Comparison of ENCODE assay signal across 18 cellular contexts in genomic region chr3:33954956-33955355, GRCh38.
A peak's percentile ranks its signal among the peaks of the same experiment; 100 is the strongest.
DNase-seq lines count a peak whose midpoint lies in the region; ATAC-seq, FAIRE-seq and TF ChIP-seq lines count a peak whose summit lies in the region.
"Had no signal": no experiment of that assay in that cellular context is flagged by ENCODE, and none has a peak within 500 bp of the region (broad histone marks: within the 10 kb centered on the region; RNA-seq: fewer than 3 reads in every experiment).

No MANE protein-coding gene starts in this region.

- TF ChIP-seq POLR2A in HepG2 (IDR thresholded peaks at IDR 0.05; ENCODE audit: insufficient read depth in 1 of 2, low read depth in 2 of 2, low read length in 2 of 2) (no peak), right lobe of liver (IDR thresholded peaks at IDR 0.05) (no peak), erythroblast (IDR thresholded peaks at IDR 0.05; ENCODE audit: low read length) (no peak)

- H3K27me3 Mint-ChIP-seq in activated T-cell treated with anti-CD3 and anti-CD28 coated beads, Interleukin-2, amount 50 U/mL, for 24 hours = no peaks in the 10 kb centered on the region
- peaks cover 0 to 10% of the 10 kb centered on the region in 2 donors for H3K27me3 Mint-ChIP-seq in CD8-positive, alpha-beta memory T cell
- H3K27me3 Mint-ChIP-seq: activated CD4-positive, alpha-beta T cell treated with anti-CD3 and anti-CD28 coated beads for 36 hours; dendritic cell treated with granulocyte-macrophage colony-stimulating factor and Interleukin-4, amounts not matched to agents 40 ng/mL and 50 ng/mL, for 4 days had no signal

- H3K4me3 Mint-ChIP-seq in stimulated activated effector memory CD8-positive, alpha-beta T cell treated with anti-CD3 and anti-CD28 coated beads, Interleukin-12 subunit alpha, Interleukin-12 subunit beta, amount 100 ng/mL, for 72 hours = no peak overlapping the region
- H3K4me3 Mint-ChIP-seq in activated T-cell treated with anti-CD3 and anti-CD28 coated beads, Interleukin-2, amount 50 U/mL, for 24 hours = no peak overlapping the region
- H3K4me3 Mint-ChIP-seq in CD8-positive, alpha-beta memory T cell = no peak overlapping the region
- H3K4me3 Mint-ChIP-seq: activated CD4-positive, alpha-beta T cell treated with anti-CD3 and anti-CD28 coated beads for 36 hours; activated T-cell treated with anti-CD3 and anti-CD28 coated beads, Interleukin-2, amount 50 U/mL, for 4 hours; dendritic cell treated with granulocyte-macrophage colony-stimulating factor and Interleukin-4, amounts not matched to agents 40 ng/mL and 50 ng/mL, for 4 days; mesothelial cell of epicardium had no signal

- no peaks in the 10 kb centered on the region for H4K20me1 ChIP-seq in HepG2 (ENCODE audit: insufficient read depth, low read length)

- H3K4me2 ChIP-seq in HepG2 (ENCODE audit: low read depth, low read length) = no peak overlapping the region

- H3K27ac ChIP-seq in HepG2 (ENCODE audit: extremely low read length, insufficient read depth, low read length) = no peak overlapping the region
- H3K27ac ChIP-seq in right lobe of liver = no peak overlapping the region
- H3K27ac ChIP-seq in CD8-positive, alpha-beta memory T cell (ENCODE audit: low read depth, low read length) = no peak overlapping the region
- no peak overlapping the region for H3K27ac ChIP-seq in pancreas
- H3K27ac ChIP-seq: HL-60, parathyroid adenoma, upper lobe of right lung had no signal

- peak; percentile 46 for TF ChIP-seq RAD21 in HepG2 (CRISPR knock-in tag; IDR thresholded peaks at IDR 0.05)

- no TSS peak for BruUV-seq in HepG2 (replicated peaks; lab: Mats Ljungman, UMichigan)

- peak; percentile 37 for DNase-seq in HepG2 (ENCODE audit: low spot score)
- no peak for DNase-seq in right lobe of liver
- DNase-seq in NT2/D1 (ENCODE audit: low read depth, low spot score) = peak; percentile 47
- DNase-seq in erythroblast (lab: John Stamatoyannopoulos, UW) = peak; percentile 4 to 21
- DNase-seq in stimulated activated effector memory CD8-positive, alpha-beta T cell treated with anti-CD3 and anti-CD28 coated beads, Interleukin-12 subunit alpha, Interleukin-12 subunit beta, amount 100 ng/mL, for 72 hours (ENCODE audit: low spot score in 2 of 2) = no peak
- no peak for DNase-seq in activated T-cell treated with anti-CD3 and anti-CD28 coated beads, Interleukin-2, amount 50 U/mL, for 24 hours
- DNase-seq in CD8-positive, alpha-beta memory T cell = no peak
- no peak for DNase-seq in pancreas
- DNase-seq: activated CD4-positive, alpha-beta T cell treated with anti-CD3 and anti-CD28 coated beads for 36 hours; activated T-cell treated with anti-CD3 and anti-CD28 coated beads, Interleukin-2, amount 50 U/mL, for 4 hours; DMS79 treated with DMSO at 0.1 percent for 48 hours; NCI-H226; upper lobe of right lung had no signal

- no peak overlapping the region for H3K9ac ChIP-seq in HepG2 (ENCODE audit: insufficient read depth, low read depth, low read length)
- no peak overlapping the region for H3K9ac ChIP-seq in NT2/D1 (ENCODE audit: insufficient read length, low read depth)
- H3K9ac ChIP-seq: parathyroid adenoma had no signal

- no peaks in the 10 kb centered on the region for H3K79me2 ChIP-seq in HepG2 (ENCODE audit: insufficient read depth, low read length)
- H3K79me2 ChIP-seq: parathyroid adenoma had no signal

- no peak overlapping the region for H2AFZ ChIP-seq in HepG2 (ENCODE audit: low read length)
- H2AFZ ChIP-seq: parathyroid adenoma had no signal

- intact Hi-C loops in HepG2 (cut with micrococcal nuclease; ENCODE audit: unreplicated experiment) = loop anchor here (1.0 to 10.0 kb wide), 3 partner anchors 56 to 730 kb away; no protein-coding TSS in a partner anchor
- intact Hi-C loops in right lobe of liver (cut with DNase I) = no loop called here
- intact Hi-C loops in pancreas (cut with DNase I) = no loop called here

- no peak overlapping the region for H3K27ac Mint-ChIP-seq in stimulated activated effector memory CD8-positive, alpha-beta T cell treated with anti-CD3 and anti-CD28 coated beads, Interleukin-12 subunit alpha, Interleukin-12 subunit beta, amount 100 ng/mL, for 72 hours
- no peak overlapping the region for H3K27ac Mint-ChIP-seq in activated T-cell treated with anti-CD3 and anti-CD28 coated beads, Interleukin-2, amount 50 U/mL, for 24 hours
- no peak overlapping the region for H3K27ac Mint-ChIP-seq in CD8-positive, alpha-beta memory T cell
- H3K27ac Mint-ChIP-seq: activated CD4-positive, alpha-beta T cell treated with anti-CD3 and anti-CD28 coated beads for 36 hours; dendritic cell treated with granulocyte-macrophage colony-stimulating factor and Interleukin-4, amounts not matched to agents 40 ng/mL and 50 ng/mL, for 4 days; mesothelial cell of epicardium had no signal

- FAIRE-seq in HepG2 (lab: Jason Lieb, UNC) = peak; percentile 55
- FAIRE-seq in pancreas (lab: Jason Lieb, UNC) = no peak

- CTCF ChIA-PET in HepG2 (lab: Yijun Ruan, JAX; ENCODE audit: low intra/inter-chr PET ratio, low total read pairs) = interaction anchor here (1.0 to 1.3 kb wide), 2 partner anchors 61 to 729 kb away, joined by 3 to 4 read pairs; no protein-coding TSS in a partner anchor
- CTCF ChIA-PET in CD8-positive, alpha-beta memory T cell (lab: Charles Lee) = no interaction called here

- WGBS in HepG2 (ENCODE audit: low lambda C conversion rate) = 3% methylated on average over 3 of the region's 3 CpGs
- WGBS in right lobe of liver (ENCODE audit: insufficient coverage, low coverage, low lambda C conversion rate, missing lambda C conversion rate) = 37% methylated on average over 3 of the region's 3 CpGs
- 33 to 43% methylated on average over 3 of the region's 3 CpGs for WGBS in pancreas, 2 donors

- H3K4me1 ChIP-seq in HepG2 (ENCODE audit: insufficient read depth, low read length) (no peaks in the 10 kb centered on the region), right lobe of liver (no peaks in the 10 kb centered on the region), NT2/D1 (ENCODE audit: insufficient read depth, insufficient read length) (no peaks in the 10 kb centered on the region), pancreas (no peaks in the 10 kb centered on the region)
- H3K4me1 ChIP-seq in CD8-positive, alpha-beta memory T cell (ENCODE audit: insufficient read depth, low read length) = no peaks in the 10 kb centered on the region
- H3K4me1 ChIP-seq: parathyroid adenoma, upper lobe of right lung had no signal

- H3K27me3 ChIP-seq in HepG2 (ENCODE audit: control insufficient read depth in 1 of 2, insufficient read depth in 2 of 2, low read length in 2 of 2) (peaks cover 0 to 3% of the 10 kb centered on the region in 2 experiments; a peak in 1 of 5 replicates), right lobe of liver (no peaks in the 10 kb centered on the region), NT2/D1 (ENCODE audit: insufficient read depth, insufficient read length) (no peaks in the 10 kb centered on the region), pancreas (no peaks in the 10 kb centered on the region)
- no peaks in the 10 kb centered on the region for H3K27me3 ChIP-seq in CD8-positive, alpha-beta memory T cell (ENCODE audit: insufficient read depth, low read length, poor library complexity, severe bottlenecking)
- H3K27me3 ChIP-seq: upper lobe of right lung had no signal

- POLR2A ChIA-PET in HepG2 (lab: Yijun Ruan, JAX) = no interaction called here
- POLR2A ChIA-PET in CD8-positive, alpha-beta memory T cell (lab: Charles Lee) = no interaction called here

- peak; percentile 82 for ATAC-seq in HepG2
- ATAC-seq in right lobe of liver = no peak
- ATAC-seq in stimulated activated effector memory CD8-positive, alpha-beta T cell treated with anti-CD3 and anti-CD28 coated beads, Interleukin-12 subunit alpha, Interleukin-12 subunit beta, amount 100 ng/mL, for 72 hours = peak; percentile 16
- ATAC-seq in pancreas = no peak
- ATAC-seq: activated CD4-positive, alpha-beta T cell treated with anti-CD3 and anti-CD28 coated beads for 36 hours; activated T-cell treated with anti-CD3 and anti-CD28 coated beads, Interleukin-2, amount 50 U/mL, for 4 hours; upper lobe of right lung had no signal

- no peaks in the 10 kb centered on the region for H3K36me3 Mint-ChIP-seq in stimulated activated effector memory CD8-positive, alpha-beta T cell treated with anti-CD3 and anti-CD28 coated beads, Interleukin-12 subunit alpha, Interleukin-12 subunit beta, amount 100 ng/mL, for 72 hours
- no peaks in the 10 kb centered on the region for H3K36me3 Mint-ChIP-seq in activated T-cell treated with anti-CD3 and anti-CD28 coated beads, Interleukin-2, amount 50 U/mL, for 24 hours (ENCODE audit: low read depth)
- no peaks in the 10 kb centered on the region for H3K36me3 Mint-ChIP-seq in CD8-positive, alpha-beta memory T cell
- H3K36me3 Mint-ChIP-seq: mesothelial cell of epicardium had no signal

- TF ChIP-seq CTCF in HepG2 (CRISPR knock-in tag; IDR thresholded peaks at IDR 0.05) = peak; percentile 76
- TF ChIP-seq CTCF in right lobe of liver (IDR thresholded peaks at IDR 0.05) = no peak
- TF ChIP-seq CTCF in pancreas (IDR thresholded peaks at IDR 0.05) = no peak

- TF ChIP-seq EP300 in HepG2 (IDR thresholded peaks at IDR 0.05; ENCODE audit: low read depth in 2 of 2, low read length in 2 of 2) (no peak), HepG2 (CRISPR knock-in tag; IDR thresholded peaks at IDR 0.05; ENCODE audit: borderline replicate concordance) (no peak)

- H3K36me3 ChIP-seq in HepG2 (replicated peaks in 1 of 2; ENCODE audit: control insufficient read depth in 1 of 2, insufficient read depth in 2 of 2, low read length in 2 of 2) (no peaks in the 10 kb centered on the region), right lobe of liver (no peaks in the 10 kb centered on the region), NT2/D1 (ENCODE audit: insufficient read depth, insufficient read length, low read length) (no peaks in the 10 kb centered on the region), pancreas (no peaks in the 10 kb centered on the region)
- no peaks in the 10 kb centered on the region for H3K36me3 ChIP-seq in CD8-positive, alpha-beta memory T cell (ENCODE audit: insufficient read depth, low read length)
- H3K36me3 ChIP-seq: HAP-1, upper lobe of right lung had no signal

- no peak overlapping the region for H3K4me3 ChIP-seq in HepG2 (replicated peaks in 1 of 3; ENCODE audit: insufficient read depth in 1 of 3, low read depth in 2 of 3, low read length in 3 of 3)
- no peak overlapping the region for H3K4me3 ChIP-seq in right lobe of liver
- no peak overlapping the region for H3K4me3 ChIP-seq in NT2/D1 (ENCODE audit: insufficient read length, low read depth)
- H3K4me3 ChIP-seq in CD8-positive, alpha-beta memory T cell (ENCODE audit: low read length) = no peak overlapping the region
- H3K4me3 ChIP-seq in pancreas = no peak overlapping the region
- H3K4me3 ChIP-seq: HAP-1, upper lobe of right lung had no signal

- in situ Hi-C loops in HepG2 (cut with HindIII; ENCODE audit: extremely low pct_ligation_motif_present, low pct_unique_long_range_greater_than_20kb) = no loop called here

- H3K9me3 ChIP-seq in HepG2 (ENCODE audit: low read length) (no peaks in the 10 kb centered on the region), right lobe of liver (no peaks in the 10 kb centered on the region), NT2/D1 (ENCODE audit: insufficient read depth, low read length) (no peaks in the 10 kb centered on the region), pancreas (no peaks in the 10 kb centered on the region)
- no peaks in the 10 kb centered on the region for H3K9me3 ChIP-seq in CD8-positive, alpha-beta memory T cell (ENCODE audit: low read length)
- H3K9me3 ChIP-seq: HAP-1, upper lobe of right lung had no signal

- H3K4me1 Mint-ChIP-seq in stimulated activated effector memory CD8-positive, alpha-beta T cell treated with anti-CD3 and anti-CD28 coated beads, Interleukin-12 subunit alpha, Interleukin-12 subunit beta, amount 100 ng/mL, for 72 hours = no peaks in the 10 kb centered on the region
- no peaks in the 10 kb centered on the region for H3K4me1 Mint-ChIP-seq in activated T-cell treated with anti-CD3 and anti-CD28 coated beads, Interleukin-2, amount 50 U/mL, for 24 hours (ENCODE audit: low read depth)
- H3K4me1 Mint-ChIP-seq in CD8-positive, alpha-beta memory T cell = no peaks in the 10 kb centered on the region
- H3K4me1 Mint-ChIP-seq: activated CD4-positive, alpha-beta T cell treated with anti-CD3 and anti-CD28 coated beads for 36 hours; mesothelial cell of epicardium had no signal

- no peaks in the 10 kb centered on the region for H3K9me3 Mint-ChIP-seq in stimulated activated effector memory CD8-positive, alpha-beta T cell treated with anti-CD3 and anti-CD28 coated beads, Interleukin-12 subunit alpha, Interleukin-12 subunit beta, amount 100 ng/mL, for 72 hours
- H3K9me3 Mint-ChIP-seq in activated T-cell treated with anti-CD3 and anti-CD28 coated beads, Interleukin-2, amount 50 U/mL, for 24 hours = no peaks in the 10 kb centered on the region
- no peaks in the 10 kb centered on the region for H3K9me3 Mint-ChIP-seq in CD8-positive, alpha-beta memory T cell
- H3K9me3 Mint-ChIP-seq: activated T-cell treated with anti-CD3 and anti-CD28 coated beads, Interleukin-2, amount 50 U/mL, for 4 hours; dendritic cell treated with granulocyte-macrophage colony-stimulating factor and Interleukin-4, amounts not matched to agents 40 ng/mL and 50 ng/mL, for 4 days; mesothelial cell of epicardium had no signal

Comparison
In these comparisons a context has a peak if more than half of its experiments do, and no peak if none do; other contexts are left out.
1. ATAC-seq: peak in HepG2 (single experiment) and stimulated activated effector memory CD8-positive, alpha-beta T cell treated with anti-CD3 and anti-CD28 coated beads, Interleukin-12 subunit alpha, Interleukin-12 subunit beta, amount 100 ng/mL, for 72 hours (single experiment); none in right lobe of liver (0 of 4) and pancreas (0 of 4).
2. DNase-seq: peak in HepG2 (single experiment), NT2/D1 (single experiment) and erythroblast (2 of 2); none in right lobe of liver (0 of 3), stimulated activated effector memory CD8-positive, alpha-beta T cell treated with anti-CD3 and anti-CD28 coated beads, Interleukin-12 subunit alpha, Interleukin-12 subunit beta, amount 100 ng/mL, for 72 hours (0 of 2), activated T-cell treated with anti-CD3 and anti-CD28 coated beads, Interleukin-2, amount 50 U/mL, for 24 hours (single experiment), CD8-positive, alpha-beta memory T cell (0 of 5) and pancreas (0 of 6).